8 cellular contexts compared by ENCODE assay signal in the genomic region with DNA sequence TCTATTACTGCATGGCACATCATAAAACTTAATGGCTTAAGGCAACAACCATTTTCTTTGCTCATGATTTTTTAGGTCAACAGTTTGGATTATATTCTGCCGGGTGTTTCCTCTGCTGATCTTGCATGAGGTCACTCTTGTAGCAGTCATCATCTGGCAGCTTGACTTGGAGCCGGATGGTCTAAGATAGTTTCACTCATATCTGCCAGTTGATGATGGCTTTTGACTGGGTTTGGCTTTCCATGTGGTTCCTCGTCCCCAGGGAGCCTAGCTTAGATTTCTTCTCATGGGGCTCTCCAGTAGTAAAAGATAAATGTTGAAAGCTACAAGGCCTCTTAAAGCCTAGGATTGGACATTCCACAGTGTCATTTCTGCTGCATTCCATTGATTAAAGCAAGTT.
DNase-seq lines count a peak whose midpoint lies in the region; ATAC-seq and TF ChIP-seq lines count a peak whose summit lies in the region.

No MANE protein-coding gene starts in this region.

- H3K36me3 Mint-ChIP-seq in activated naive CD4-positive, alpha-beta T cell treated with anti-CD3 and anti-CD28 coated beads, Interleukin-2, amount 10 ng/mL, durations not matched to agents 7 days and 5 days: peaks cover 53% of the 10 kb centered on the region

- no peaks in the 10 kb centered on the region for H3K9me2 ChIP-seq in SU-DHL-6 (replicated peaks; ENCODE audit: insufficient read depth, low read length)

- H3K9me3 Mint-ChIP-seq in activated naive CD4-positive, alpha-beta T cell treated with anti-CD3 and anti-CD28 coated beads, Interleukin-2, amount 10 ng/mL, durations not matched to agents 7 days and 5 days: no peaks in the 10 kb centered on the region

- TF ChIP-seq CTCF in SU-DHL-6 (IDR thresholded peaks at IDR 0.05; ENCODE audit: insufficient read depth, low read length, poor library complexity, severe bottlenecking) (no peak), fibroblast of mammary gland (conservative IDR thresholded peaks at IDR 0.05; ENCODE audit: control insufficient read depth, insufficient read depth, low read depth, low read length) (no peak)

- H3K9ac ChIP-seq in SU-DHL-6 (ENCODE audit: low read length): peak overlapping the region; percentile 89

- peak overlapping the region; percentile 61 for H3K4me3 Mint-ChIP-seq in activated naive CD4-positive, alpha-beta T cell treated with anti-CD3 and anti-CD28 coated beads, Interleukin-2, amount 10 ng/mL, durations not matched to agents 7 days and 5 days

- peak; percentile 37 for DNase-seq in activated naive CD4-positive, alpha-beta T cell treated with anti-CD3 and anti-CD28 coated beads, Interleukin-2, amount 10 ng/mL, durations not matched to agents 7 days and 5 days
- DNase-seq in activated naive CD4-positive, alpha-beta T cell treated with Interleukin-2 at 50 U/mL for 16 hours: no peak
- DNase-seq in fibroblast of mammary gland (ENCODE audit: low read depth) (peak; percentile 93), skeletal muscle cell (ENCODE audit: low read depth) (peak; percentile 62), HK-2 (ENCODE audit: unreplicated experiment) (no peak)

- peaks cover 71% of the 10 kb centered on the region for H3K4me1 Mint-ChIP-seq in activated naive CD4-positive, alpha-beta T cell treated with anti-CD3 and anti-CD28 coated beads, Interleukin-2, amount 10 ng/mL, durations not matched to agents 7 days and 5 days

- peaks cover 98% of the 10 kb centered on the region for H3K79me2 ChIP-seq in SU-DHL-6 (ENCODE audit: insufficient read depth, low read length)

- peaks cover 47% of the 10 kb centered on the region for H3K36me3 ChIP-seq in SU-DHL-6 (ENCODE audit: low read length)

- CTCF ChIA-PET in activated naive CD4-positive, alpha-beta T cell treated with anti-CD3 and anti-CD28 coated beads, Interleukin-2, amount 10 ng/mL, durations not matched to agents 7 days and 5 days (lab: Charles Lee): interaction anchor here (0.9 to 1.4 kb wide), 6 partner anchors 14 to 198 kb away, joined by 3 to 5 read pairs (median 4); no protein-coding TSS in a partner anchor

- H3K27ac Mint-ChIP-seq in activated naive CD4-positive, alpha-beta T cell treated with anti-CD3 and anti-CD28 coated beads, Interleukin-2, amount 10 ng/mL, durations not matched to agents 7 days and 5 days: peak overlapping the region; percentile 91

- no peaks in the 10 kb centered on the region for H3K9me3 ChIP-seq in SU-DHL-6 (ENCODE audit: insufficient read depth, low read length)

- H3K27ac ChIP-seq in SU-DHL-6 (ENCODE audit: low read depth, low read length): peak overlapping the region; percentile 99

- ATAC-seq in HG03066 (IDR thresholded peaks at IDR 0.05; ENCODE audit: low read depth, unreplicated experiment) (peak; percentile 46), GM21360 (IDR thresholded peaks at IDR 0.05; ENCODE audit: unreplicated experiment) (no peak)

- H3K4me3 ChIP-seq in SU-DHL-6 (ENCODE audit: insufficient read depth, low read length, poor library complexity, severe bottlenecking) (peak overlapping the region; percentile 93), fibroblast of mammary gland (ENCODE audit: control insufficient read depth, low read depth, low read length) (no peak overlapping the region), skeletal muscle cell (ENCODE audit: low read depth, low read length) (no peak overlapping the region)

- peaks cover 81% of the 10 kb centered on the region for H3F3A ChIP-seq in SU-DHL-6 (ENCODE audit: insufficient read depth)

- H3K27me3 Mint-ChIP-seq in activated naive CD4-positive, alpha-beta T cell treated with anti-CD3 and anti-CD28 coated beads, Interleukin-2, amount 10 ng/mL, durations not matched to agents 7 days and 5 days: no peaks in the 10 kb centered on the region

- peak overlapping the region; percentile 90 for H3K4me2 ChIP-seq in SU-DHL-6 (ENCODE audit: low read depth, low read length, poor library complexity, severe bottlenecking)

- H2AFZ ChIP-seq in SU-DHL-6 (ENCODE audit: low read depth, low read length, severe bottlenecking): no peak overlapping the region

- peaks cover 12% of the 10 kb centered on the region for H4K20me1 ChIP-seq in SU-DHL-6 (ENCODE audit: low read depth, low read length)

- no peaks in the 10 kb centered on the region for H3K27me3 ChIP-seq in SU-DHL-6 (ENCODE audit: low read length)

Comparison
In these comparisons a context has a peak if more than half of its experiments do, and no peak if none do; other contexts are left out.
1. DNase-seq: peak in activated naive CD4-positive, alpha-beta T cell treated with anti-CD3 and anti-CD28 coated beads, Interleukin-2, amount 10 ng/mL, durations not matched to agents 7 days and 5 days (single experiment), fibroblast of mammary gland (single experiment) and skeletal muscle cell (single experiment); none in activated naive CD4-positive, alpha-beta T cell treated with Interleukin-2 at 50 U/mL for 16 hours (single experiment) and HK-2 (single experiment).